27 cellular contexts compared by ENCODE assay signal in genomic region chr10:47410271-47410670, GRCh38. TPM values are rescaled to one million over a fixed set of nuclear protein-coding genes. Genes with fewer than 3 reads are reported as not detected.
"Had no signal": no experiment of that assay in that cellular context is flagged by ENCODE, and none has a peak within 500 bp of the region (broad histone marks: within the 10 kb centered on the region; RNA-seq: fewer than 3 reads in every experiment).

No MANE protein-coding gene starts in this region.

- H3K4me1 Mint-ChIP-seq: activated CD4-positive, alpha-beta memory T cell treated with anti-CD3 and anti-CD28 coated beads, Interleukin-2, amount 10 ng/mL, durations not matched to agents 7 days and 5 days; activated CD4-positive, alpha-beta T cell treated with anti-CD3 and anti-CD28 coated beads for 36 hours; activated naive CD8-positive, alpha-beta T cell treated with anti-CD3 and anti-CD28 coated beads for 36 hours; activated T-helper 17 cell treated with anti-CD3 and anti-CD28 coated beads, Interleukin-2, amount 50 U/mL, for 72 hours; central memory CD8-positive, alpha-beta T cell; WTC11 had no signal

- H3K4me1 ChIP-seq: ascending aorta, SJCRH30 had no signal

- H3K27me3 Mint-ChIP-seq: activated CD4-positive, alpha-beta T cell treated with anti-CD3 and anti-CD28 coated beads for 36 hours; activated naive CD8-positive, alpha-beta T cell treated with anti-CD3 and anti-CD28 coated beads for 36 hours; activated T-helper 17 cell treated with anti-CD3 and anti-CD28 coated beads, Interleukin-2, amount 50 U/mL, for 72 hours; central memory CD8-positive, alpha-beta T cell had no signal

- H3K36me3 ChIP-seq: ascending aorta, cardiac muscle cell, SJCRH30 had no signal

- DNase-seq: activated CD4-positive, alpha-beta memory T cell treated with anti-CD3 and anti-CD28 coated beads, Interleukin-2, amount 10 ng/mL, durations not matched to agents 7 days and 5 days; activated CD4-positive, alpha-beta T cell treated with anti-CD3 and anti-CD28 coated beads for 36 hours; activated naive CD4-positive, alpha-beta T cell; activated naive CD4-positive, alpha-beta T cell treated with anti-CD3 and anti-CD28 coated beads, Interleukin-2, amount 50 U/mL, for 16 hours; activated naive CD8-positive, alpha-beta T cell treated with anti-CD3 and anti-CD28 coated beads for 36 hours; activated T-cell treated with anti-CD3 and anti-CD28 coated beads, Interleukin-2, amount 50 U/mL, for 1 hour; activated T-cell treated with anti-CD3 and anti-CD28 coated beads, Interleukin-2, amount 50 U/mL, for 72 hours; amygdala; NCI-H1092 treated with DMSO at 0.1 percent for 48 hours; NCI-H1930; NCI-H2081 treated with DMSO at 0.1 percent for 48 hours; NCI-H226; NCI-H446 treated with DMSO at 0.1 percent for 48 hours; NCI-H524; NCI-H69; NCI-H82; Right ventricle myocardium superior; SJCRH30 had no signal

- H3K4me3 ChIP-seq: ascending aorta, cardiac muscle cell, SJCRH30, SK-N-MC had no signal

- H3K9me3 ChIP-seq: ascending aorta, SJCRH30 had no signal

- ATAC-seq: activated CD4-positive, alpha-beta T cell treated with anti-CD3 and anti-CD28 coated beads for 36 hours; activated CD4-positive, CD25-positive, alpha-beta regulatory T cell treated with anti-CD3 and anti-CD28 coated beads, Interleukin-2, amount 50 U/mL, for 24 hours; activated T-cell treated with anti-CD3 and anti-CD28 coated beads, Interleukin-2, amount 50 U/mL, for 72 hours; activated T-helper 17 cell treated with anti-CD3 and anti-CD28 coated beads, Interleukin-2, amount 50 U/mL, for 72 hours; WTC11 had no signal

- H3K27ac ChIP-seq: ascending aorta, cardiac muscle cell, SJCRH30, SK-N-MC had no signal

- H3K4me3 Mint-ChIP-seq: activated CD4-positive, alpha-beta memory T cell treated with anti-CD3 and anti-CD28 coated beads, Interleukin-2, amount 10 ng/mL, durations not matched to agents 7 days and 5 days; activated CD4-positive, alpha-beta T cell treated with anti-CD3 and anti-CD28 coated beads for 36 hours; activated naive CD8-positive, alpha-beta T cell treated with anti-CD3 and anti-CD28 coated beads for 36 hours; activated T-cell treated with anti-CD3 and anti-CD28 coated beads, Interleukin-2, amount 50 U/mL, for 72 hours; activated T-helper 17 cell treated with anti-CD3 and anti-CD28 coated beads, Interleukin-2, amount 50 U/mL, for 72 hours; central memory CD8-positive, alpha-beta T cell; T-helper 2 cell treated with Interferon-gamma antibody and Interleukin-4, amounts not matched to agents 5 μg/mL and 100 μg/mL, for 36 hours; WTC11 had no signal

- H3K27ac Mint-ChIP-seq: activated CD4-positive, alpha-beta memory T cell treated with anti-CD3 and anti-CD28 coated beads, Interleukin-2, amount 10 ng/mL, durations not matched to agents 7 days and 5 days; activated CD4-positive, alpha-beta T cell treated with anti-CD3 and anti-CD28 coated beads for 36 hours; activated naive CD8-positive, alpha-beta T cell treated with anti-CD3 and anti-CD28 coated beads for 36 hours; activated T-cell treated with anti-CD3 and anti-CD28 coated beads, Interleukin-2, amount 50 U/mL, for 72 hours; activated T-helper 17 cell treated with anti-CD3 and anti-CD28 coated beads, Interleukin-2, amount 50 U/mL, for 72 hours; T-helper 2 cell treated with Interferon-gamma antibody and Interleukin-4, amounts not matched to agents 5 μg/mL and 100 μg/mL, for 36 hours; WTC11 had no signal

- H3K27me3 ChIP-seq: ascending aorta, cardiac muscle cell, SJCRH30 had no signal

- H3K9me3 Mint-ChIP-seq: activated CD4-positive, alpha-beta memory T cell treated with anti-CD3 and anti-CD28 coated beads, Interleukin-2, amount 10 ng/mL, durations not matched to agents 7 days and 5 days; activated naive CD8-positive, alpha-beta T cell treated with anti-CD3 and anti-CD28 coated beads for 36 hours; activated T-cell treated with anti-CD3 and anti-CD28 coated beads, Interleukin-2, amount 50 U/mL, for 72 hours; activated T-helper 17 cell treated with anti-CD3 and anti-CD28 coated beads, Interleukin-2, amount 50 U/mL, for 72 hours; central memory CD8-positive, alpha-beta T cell; T-helper 2 cell treated with Interferon-gamma antibody and Interleukin-4, amounts not matched to agents 5 μg/mL and 100 μg/mL, for 36 hours; WTC11 had no signal

- H3K36me3 Mint-ChIP-seq: activated naive CD8-positive, alpha-beta T cell treated with anti-CD3 and anti-CD28 coated beads for 36 hours; WTC11 had no signal

RNA-seq across cellular contexts. Expression of gene ZNF488, which starts 26.2 kb away (rescaled TPM):
- total RNA-seq: ascending aorta; Right ventricle myocardium superior; T-helper 1 cell treated with Interleukin-12 subunit alpha and Interleukin-12 subunit beta and Interleukin-4 antibody, amounts not matched to agents 30 ng/mL and 1 ng/mL, for 36 hours had no signal
